In the genomic region with DNA sequence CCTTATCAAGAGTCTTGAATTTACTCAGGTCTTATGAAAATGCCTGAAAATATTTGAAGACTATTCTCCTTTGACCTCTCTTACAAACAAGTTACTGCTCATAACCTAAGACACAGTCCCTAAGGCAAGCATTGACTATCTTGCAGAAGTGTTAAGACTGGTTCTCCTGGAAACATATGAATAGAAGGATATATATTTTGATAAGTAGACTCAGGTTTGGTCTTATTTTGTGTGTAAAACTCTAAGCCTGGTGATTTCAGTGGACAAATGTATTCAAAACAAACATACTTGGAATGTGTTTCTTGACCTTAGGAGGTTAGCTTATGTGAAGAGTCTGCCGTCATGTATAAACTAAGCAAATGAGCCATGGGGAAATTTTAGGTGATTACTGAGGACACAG, we compare ENCODE assay signal across 30 cellular contexts.
"Had no signal": no experiment of that assay in that cellular context is flagged by ENCODE, and none has a peak within 500 bp of the region (broad histone marks: within the 10 kb centered on the region; RNA-seq: fewer than 3 reads in every experiment).

No MANE protein-coding gene starts in this region.

- H3K4me3 ChIP-seq: adrenal gland, body of pancreas, breast epithelium had no signal

- ATAC-seq: activated naive CD4-positive, alpha-beta T cell treated with anti-CD3 and anti-CD28 coated beads, Interleukin-2, amount 50 U/mL, for 72 hours; activated T-cell treated with anti-CD3 and anti-CD28 coated beads, Interleukin-2, amount 50 U/mL, for 4 hours; activated T-cell treated with anti-CD3 and anti-CD28 coated beads, Interleukin-2, amount 50 U/mL, for 72 hours; activated T-helper 17 cell treated with anti-CD3 and anti-CD28 coated beads, Interleukin-2, amount 50 U/mL, for 72 hours; body of pancreas; T-cell; T-helper 17 cell had no signal

- DNase-seq: activated B cell treated with CpG ODN at 0.5 μM for 24 hours; activated CD4-positive, alpha-beta memory T cell treated with anti-CD3 and anti-CD28 coated beads for 36 hours; activated CD4-positive, alpha-beta T cell treated with anti-CD3 and anti-CD28 coated beads for 4 hours; activated CD4-positive, alpha-beta T cell treated with anti-CD3 and anti-CD28 coated beads, Interleukin-2, amount 10 ng/mL, durations not matched to agents 24 days and 14 days; activated CD4-positive, alpha-beta T cell treated with anti-CD3 and anti-CD28 coated beads, Interleukin-2, amount 50 U/mL, for 1 hour; activated CD4-positive, alpha-beta T cell treated with anti-CD3 and anti-CD28 coated beads, Interleukin-2, amount 50 U/mL, for 4 hours; activated CD4-positive, CD25-positive, alpha-beta regulatory T cell treated with anti-CD3 and anti-CD28 coated beads, Interleukin-2, amount 50 U/mL, for 72 hours; activated CD8-positive, alpha-beta memory T cell treated with anti-CD3 and anti-CD28 coated beads, Interleukin-2, amount 50 U/mL, for 4 hours; activated CD8-positive, alpha-beta T cell treated with anti-CD3 and anti-CD28 coated beads for 36 hours; activated effector memory CD4-positive, alpha-beta T cell treated with anti-CD3 and anti-CD28 coated beads, Interleukin-2, amount 50 U/mL, for 16 hours; activated gamma-delta T cell treated with Interleukin-2 at 50 U/mL for 16 hours; activated naive CD4-positive, alpha-beta T cell; activated naive CD4-positive, alpha-beta T cell treated with anti-CD3 and anti-CD28 coated beads for 36 hours; activated naive CD4-positive, alpha-beta T cell treated with anti-CD3 and anti-CD28 coated beads, Interleukin-2, amount 50 U/mL, for 16 hours; activated naive CD8-positive, alpha-beta T cell treated with anti-CD3 and anti-CD28 coated beads for 36 hours; activated T-cell treated with anti-CD3 and anti-CD28 coated beads for 4 hours; activated T-cell treated with anti-CD3 and anti-CD28 coated beads, Interleukin-2, amount 50 U/mL, for 1 hour; activated T-cell treated with anti-CD3 and anti-CD28 coated beads, Interleukin-2, amount 50 U/mL, for 4 hours; activated T-cell treated with anti-CD3 and anti-CD28 coated beads, Interleukin-2, amount 50 U/mL, for 72 hours; adrenal gland; amniotic stem cell; aorta; body of pancreas; brain microvascular endothelial cell; central memory CD4-positive, alpha-beta T cell; T-cell; T-helper 17 cell had no signal
